In the genomic region with DNA sequence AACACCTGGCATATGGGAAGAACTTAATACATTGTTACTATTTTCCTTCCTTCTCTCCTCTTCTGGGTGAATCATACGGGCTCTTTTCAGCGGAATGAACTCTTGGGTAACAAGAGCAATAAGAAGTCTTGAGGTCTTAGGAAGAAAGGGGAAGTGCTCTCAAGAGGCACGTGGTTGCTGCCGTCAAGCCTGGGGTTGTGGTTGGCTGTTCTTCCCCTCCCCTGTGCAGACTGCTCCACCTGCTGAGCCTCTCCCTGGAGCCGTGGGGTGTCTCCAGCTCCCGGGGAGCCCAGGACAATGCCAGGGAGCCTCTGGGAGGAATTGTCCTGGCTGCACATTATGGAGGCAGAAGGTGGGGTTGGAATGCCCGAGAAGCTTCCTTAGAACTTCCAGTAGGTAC, we compare ENCODE assay signal across 8 cellular contexts. TPM values are rescaled to one million over a fixed set of nuclear protein-coding genes. Genes with fewer than 3 reads are reported as not detected.
A peak's percentile ranks its signal among the peaks of the same experiment; 100 is the strongest.
DNase-seq lines count a peak whose midpoint lies in the region; ATAC-seq and TF ChIP-seq lines count a peak whose summit lies in the region.

No MANE protein-coding gene starts in this region.

- H3K27ac ChIP-seq in DND-41 (ENCODE audit: low read length): no peak overlapping the region

- H3K9me3 Mint-ChIP-seq in activated CD8-positive, alpha-beta T cell treated with anti-CD3 and anti-CD28 coated beads for 36 hours: no peaks in the 10 kb centered on the region
- no peaks in the 10 kb centered on the region for H3K9me3 Mint-ChIP-seq in natural killer cell treated with Interleukin-12 subunit alpha and Interleukin-12 subunit beta and Interleukin-15 and Interleukin-18, amount 100 ng/mL, for 72 hours

- ATAC-seq in DND-41 (ENCODE audit: insufficient read depth, low read depth) (peak; percentile 86), GM21360 (IDR thresholded peaks at IDR 0.05; ENCODE audit: unreplicated experiment) (peak; percentile 90), HG03565 (IDR thresholded peaks at IDR 0.05; ENCODE audit: unreplicated experiment) (peak; percentile 89)
- peak; percentile 77 for ATAC-seq in activated CD8-positive, alpha-beta T cell treated with anti-CD3 and anti-CD28 coated beads for 36 hours
- ATAC-seq in natural killer cell treated with Interleukin-12 subunit alpha and Interleukin-12 subunit beta and Interleukin-15 and Interleukin-18, amount 100 ng/mL, for 72 hours: peak; percentile 80 to 83

- no peak overlapping the region for H3K4me3 Mint-ChIP-seq in activated CD8-positive, alpha-beta T cell treated with anti-CD3 and anti-CD28 coated beads for 36 hours
- H3K4me3 Mint-ChIP-seq in natural killer cell treated with Interleukin-12 subunit alpha and Interleukin-12 subunit beta and Interleukin-15 and Interleukin-18, amount 100 ng/mL, for 72 hours: no peak overlapping the region

- H3K79me2 ChIP-seq in DND-41 (ENCODE audit: insufficient read depth, low read length): no peaks in the 10 kb centered on the region

- H3K4me1 ChIP-seq in DND-41 (ENCODE audit: insufficient read depth, low read length): peaks cover 4% of the 10 kb centered on the region; the same call in 1 of the 2 replicates

- H2AFZ ChIP-seq in DND-41 (ENCODE audit: low read depth, low read length): no peak overlapping the region

- DNase-seq in DND-41 (peak; percentile 42), middle frontal gyrus (ENCODE audit: extremely low spot score, low spot score) (no peak), MG63 (no peak), NK-92 (lab: John Stamatoyannopoulos, UW; ENCODE audit: unreplicated experiment) (no peak)
- peak; percentile 54 for DNase-seq in activated CD8-positive, alpha-beta T cell treated with anti-CD3 and anti-CD28 coated beads for 36 hours
- no peak for DNase-seq in natural killer cell treated with Interleukin-12 subunit alpha and Interleukin-12 subunit beta and Interleukin-15 and Interleukin-18, amount 100 ng/mL, for 72 hours (ENCODE audit: low spot score)

- intact Hi-C loops in activated CD8-positive, alpha-beta T cell treated with anti-CD3 and anti-CD28 coated beads for 36 hours (cut with micrococcal nuclease): no loop called here

- peaks cover 18% of the 10 kb centered on the region for H3K4me1 Mint-ChIP-seq in activated CD8-positive, alpha-beta T cell treated with anti-CD3 and anti-CD28 coated beads for 36 hours (ENCODE audit: low read depth)
- peaks cover 22 to 26% of the 10 kb centered on the region in 2 donors for H3K4me1 Mint-ChIP-seq in natural killer cell treated with Interleukin-12 subunit alpha and Interleukin-12 subunit beta and Interleukin-15 and Interleukin-18, amount 100 ng/mL, for 72 hours (ENCODE audit: low read depth in 2 of 2)

- TF ChIP-seq CTCF in DND-41 (IDR thresholded peaks at IDR 0.05; ENCODE audit: borderline replicate concordance, extremely low read depth, low read length, poor library complexity, severe bottlenecking): no peak
- no peak for TF ChIP-seq CTCF in activated CD8-positive, alpha-beta T cell treated with anti-CD3 and anti-CD28 coated beads for 36 hours (IDR thresholded peaks at IDR 0.05)

- H3K9ac ChIP-seq in DND-41 (ENCODE audit: low read depth, low read length): no peak overlapping the region

- H4K20me1 ChIP-seq in DND-41 (ENCODE audit: insufficient read depth, low read length): no peaks in the 10 kb centered on the region

- H3K27me3 ChIP-seq in DND-41 (ENCODE audit: insufficient read depth, low read length, poor library complexity): no peaks in the 10 kb centered on the region
- no peaks in the 10 kb centered on the region for H3K27me3 ChIP-seq in MG63

- H3K27me3 Mint-ChIP-seq in activated CD8-positive, alpha-beta T cell treated with anti-CD3 and anti-CD28 coated beads for 36 hours: no peaks in the 10 kb centered on the region
- H3K27me3 Mint-ChIP-seq in natural killer cell treated with Interleukin-12 subunit alpha and Interleukin-12 subunit beta and Interleukin-15 and Interleukin-18, amount 100 ng/mL, for 72 hours: no peaks in the 10 kb centered on the region

- CTCF ChIA-PET in activated CD8-positive, alpha-beta T cell treated with anti-CD3 and anti-CD28 coated beads for 36 hours (lab: Charles Lee): interaction anchor here (0.6 to 1.5 kb wide), 3 partner anchors 11 to 42 kb away, joined by 3 to 4 read pairs (median 3); no protein-coding TSS in a partner anchor

- H3K9me3 ChIP-seq in DND-41 (ENCODE audit: insufficient read depth, low read length, severe bottlenecking): peaks cover 2% of the 10 kb centered on the region
- no peaks in the 10 kb centered on the region for H3K9me3 ChIP-seq in MG63

- H3K36me3 ChIP-seq in DND-41 (ENCODE audit: insufficient read depth, low read length) (no peaks in the 10 kb centered on the region), MG63 (no peaks in the 10 kb centered on the region)

- no peaks in the 10 kb centered on the region for H3K36me3 Mint-ChIP-seq in activated CD8-positive, alpha-beta T cell treated with anti-CD3 and anti-CD28 coated beads for 36 hours (ENCODE audit: low read depth)
- no peaks in the 10 kb centered on the region for H3K36me3 Mint-ChIP-seq in natural killer cell treated with Interleukin-12 subunit alpha and Interleukin-12 subunit beta and Interleukin-15 and Interleukin-18, amount 100 ng/mL, for 72 hours

- POLR2A ChIA-PET in activated CD8-positive, alpha-beta T cell treated with anti-CD3 and anti-CD28 coated beads for 36 hours (lab: Charles Lee): interaction anchor here (0.9 kb wide), 1 partner anchor 12 kb away, joined by 3 read pairs; no protein-coding TSS in a partner anchor

- peak overlapping the region; percentile 13 for H3K27ac Mint-ChIP-seq in activated CD8-positive, alpha-beta T cell treated with anti-CD3 and anti-CD28 coated beads for 36 hours
- peak overlapping the region; percentile 72 to 88 for H3K27ac Mint-ChIP-seq in natural killer cell treated with Interleukin-12 subunit alpha and Interleukin-12 subunit beta and Interleukin-15 and Interleukin-18, amount 100 ng/mL, for 72 hours

- H3K4me3 ChIP-seq in DND-41 (ENCODE audit: low read depth in 1 of 2, low read length in 2 of 2) (no peak overlapping the region), MG63 (no peak overlapping the region)

- H3K4me2 ChIP-seq in DND-41 (ENCODE audit: insufficient read depth, low read length): 0 out of 2 replicates have a peak overlapping the region, but pooled peaks have one; percentile 9

RNA-seq across cellular contexts. Expression of a gene that starts 19.4 kb away (rescaled TPM):
- total RNA-seq in activated CD8-positive, alpha-beta T cell treated with anti-CD3 and anti-CD28 coated beads for 36 hours: 1 to 10 TPM; 2.3 to 2.7 TPM
- total RNA-seq in natural killer cell treated with Interleukin-12 subunit alpha and Interleukin-12 subunit beta and Interleukin-15 and Interleukin-18, amount 100 ng/mL, for 72 hours: 1 to 10 TPM; 6.8 to 7.7 TPM
- 1.0 and 3.7 TPM in 2 replicates for total RNA-seq in MG63 (2014; rRNA removed; shearing (Covaris generic); ENCODE audit: low replicate concordance)

Comparison
In these comparisons a context has a peak if more than half of its experiments do, and no peak if none do; other contexts are left out.
1. DNase-seq: peak in DND-41 (single experiment) and activated CD8-positive, alpha-beta T cell treated with anti-CD3 and anti-CD28 coated beads for 36 hours (single experiment); none in natural killer cell treated with Interleukin-12 subunit alpha and Interleukin-12 subunit beta and Interleukin-15 and Interleukin-18, amount 100 ng/mL, for 72 hours (single experiment), middle frontal gyrus (single experiment), MG63 (single experiment) and NK-92 (single experiment).
2. Peak in every context shown above with its lines, with median percentiles within 50 percentile points of each other: ATAC-seq.